In genomic region chr1:205670611-205671430, GRCh38 we compare ENCODE assay signal across 1 cellular context.
A peak's percentile ranks its signal among the peaks of the same experiment; 100 is the strongest.
TF ChIP-seq lines count a peak whose summit lies in the region.

No MANE protein-coding gene starts in this region.

TF ChIP-seq in WTC11, 78 proteins besides CTCF, POLR2A, EP300 and RAD21 (continued from another document):
- peak; percentile 78; the same call in 1 of the 2 replicates for TF ChIP-seq ZNF281 (CRISPR knock-in tag; IDR thresholded peaks at IDR 0.05)
- no peak; the same call in none of the 2 replicates for TF ChIP-seq ZNF423 (CRISPR knock-in tag; IDR thresholded peaks at IDR 0.05)
- no peak for TF ChIP-seq ELF4 (CRISPR knock-in tag; IDR thresholded peaks at IDR 0.05; ENCODE audit: low read depth)
- no peak for TF ChIP-seq ZNF232 (CRISPR knock-in tag; IDR thresholded peaks at IDR 0.05)
- TF ChIP-seq GRHL2 (CRISPR knock-in tag; IDR thresholded peaks at IDR 0.05; ENCODE audit: insufficient replicate concordance, severe bottlenecking): no peak
- TF ChIP-seq ZNF219 (CRISPR knock-in tag; IDR thresholded peaks at IDR 0.05; ENCODE audit: borderline replicate concordance): no peak
- no peak for TF ChIP-seq FOXP4 (CRISPR knock-in tag; IDR thresholded peaks at IDR 0.05)
- TF ChIP-seq SMAD4 (CRISPR knock-in tag; IDR thresholded peaks at IDR 0.05): no peak
- no peak for TF ChIP-seq STAT6 (CRISPR knock-in tag; conservative IDR thresholded peaks at IDR 0.05; ENCODE audit: low read depth)
- no peak for TF ChIP-seq ESRRA (CRISPR knock-in tag; IDR thresholded peaks at IDR 0.05; ENCODE audit: borderline replicate concordance)
- TF ChIP-seq JUN (CRISPR knock-in tag; IDR thresholded peaks at IDR 0.05): no peak
- 0 out of 2 replicates have a peak, but pooled peaks have one; percentile 3 for TF ChIP-seq HMGXB4 (CRISPR knock-in tag; IDR thresholded peaks at IDR 0.05)
- TF ChIP-seq NR2C2 (CRISPR knock-in tag; IDR thresholded peaks at IDR 0.05): no peak
